In the genomic region with DNA sequence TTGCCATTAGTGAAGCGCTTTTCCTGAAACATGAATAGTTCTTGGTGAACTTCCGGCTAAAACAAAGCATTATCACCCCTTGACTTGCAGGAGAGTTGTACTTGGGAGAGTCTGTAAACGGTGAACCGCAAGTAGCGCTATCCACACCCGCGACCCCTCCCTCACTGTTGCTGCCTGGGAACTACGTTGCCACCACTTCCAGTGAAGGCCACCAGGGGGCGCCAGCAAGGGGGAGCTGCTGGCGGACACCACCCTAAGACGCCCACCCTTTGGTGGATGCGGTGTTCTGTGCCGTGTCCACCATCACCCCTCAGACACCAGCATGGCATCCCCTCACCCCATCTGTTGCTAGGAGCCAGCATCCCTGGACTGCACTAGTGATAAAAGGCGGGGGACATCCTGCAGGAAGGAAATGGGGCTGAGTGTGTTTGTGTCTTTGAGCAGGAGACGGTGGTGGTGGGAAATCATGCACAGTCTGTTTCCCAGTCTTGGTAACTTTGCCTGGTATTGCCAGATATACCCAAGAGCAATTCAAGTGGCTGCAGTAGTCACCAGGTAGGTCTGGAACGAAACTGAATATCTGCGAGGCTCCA, we compare ENCODE assay signal across 9 cellular contexts.
DNase-seq lines count a peak whose midpoint lies in the region; ATAC-seq, FAIRE-seq and TF ChIP-seq lines count a peak whose summit lies in the region.
"Had no signal": no experiment of that assay in that cellular context is flagged by ENCODE, and none has a peak within 500 bp of the region (broad histone marks: within the 10 kb centered on the region; RNA-seq: fewer than 3 reads in every experiment).

No MANE protein-coding gene starts in this region.

- H3K27me3 ChIP-seq in colonic mucosa: no peaks in the 10 kb centered on the region
- H3K27me3 ChIP-seq: SJCRH30 had no signal

- H3K27ac Mint-ChIP-seq in neural crest cell (ENCODE audit: unreplicated experiment): no peak overlapping the region

- no peak for TF ChIP-seq POLR2A in GM12892 (IDR thresholded peaks at IDR 0.05; ENCODE audit: low read depth, low read length)

- ATAC-seq in GM21515 (IDR thresholded peaks at IDR 0.05; ENCODE audit: unreplicated experiment) (no peak), HG02970 (IDR thresholded peaks at IDR 0.05; ENCODE audit: low FRiP score, unreplicated experiment) (no peak), GM18858 (IDR thresholded peaks at IDR 0.05; ENCODE audit: unreplicated experiment) (no peak)

- H3K36me3 Mint-ChIP-seq in neural crest cell (ENCODE audit: low read depth): no peaks in the 10 kb centered on the region

- TF ChIP-seq CTCF in colonic mucosa (IDR thresholded peaks at IDR 0.05) (peak; percentile 50), neural crest cell (conservative IDR thresholded peaks at IDR 0.05) (peak; percentile 76)

- DNase-seq in GM12892 (ENCODE audit: insufficient read length): no peak
- peak in 3 of 5 experiments; percentile 16 to 21 (median 18) for DNase-seq in T-helper 2 cell
- no peak for DNase-seq in colonic mucosa
- DNase-seq in neural crest cell (ENCODE audit: low read depth, low spot score): peak; percentile 57
- DNase-seq in SW480 (ENCODE audit: low spot score): no peak

- no peak overlapping the region for H3K9ac ChIP-seq in colonic mucosa (ENCODE audit: low read depth in 2 of 2, low read length in 2 of 2)

- intact Hi-C loops in colonic mucosa (cut with DNase I): no loop called here

- H3K36me3 ChIP-seq in colonic mucosa: no peaks in the 10 kb centered on the region
- H3K36me3 ChIP-seq: SJCRH30 had no signal

- no peak overlapping the region for H3K4me3 ChIP-seq in colonic mucosa
- H3K4me3 ChIP-seq: SJCRH30 had no signal

- H3K27ac ChIP-seq in colonic mucosa: no peak overlapping the region
- H3K27ac ChIP-seq: SJCRH30 had no signal

- FAIRE-seq in GM12892 (lab: Jason Lieb, UNC): peak; percentile 67

- H3K9me3 Mint-ChIP-seq in neural crest cell: no peaks in the 10 kb centered on the region

- H3K4me3 Mint-ChIP-seq in neural crest cell: no peak overlapping the region

- peaks cover 24% of the 10 kb centered on the region for H3K4me1 Mint-ChIP-seq in neural crest cell

- H3K4me1 ChIP-seq in colonic mucosa: no peaks in the 10 kb centered on the region
- H3K4me1 ChIP-seq: SJCRH30 had no signal

- H3K27me3 Mint-ChIP-seq in neural crest cell (ENCODE audit: low read depth): no peaks in the 10 kb centered on the region

- no peaks in the 10 kb centered on the region for H3K9me3 ChIP-seq in colonic mucosa
- H3K9me3 ChIP-seq: SJCRH30 had no signal

Comparison
In these comparisons a context has a peak if more than half of its experiments do, and no peak if none do; other contexts are left out.
1. DNase-seq: peak in T-helper 2 cell (3 of 5) and neural crest cell (single experiment); none in GM12892 (single experiment), colonic mucosa (single experiment) and SW480 (single experiment).